8 cellular contexts compared by ENCODE assay signal in the genomic region with DNA sequence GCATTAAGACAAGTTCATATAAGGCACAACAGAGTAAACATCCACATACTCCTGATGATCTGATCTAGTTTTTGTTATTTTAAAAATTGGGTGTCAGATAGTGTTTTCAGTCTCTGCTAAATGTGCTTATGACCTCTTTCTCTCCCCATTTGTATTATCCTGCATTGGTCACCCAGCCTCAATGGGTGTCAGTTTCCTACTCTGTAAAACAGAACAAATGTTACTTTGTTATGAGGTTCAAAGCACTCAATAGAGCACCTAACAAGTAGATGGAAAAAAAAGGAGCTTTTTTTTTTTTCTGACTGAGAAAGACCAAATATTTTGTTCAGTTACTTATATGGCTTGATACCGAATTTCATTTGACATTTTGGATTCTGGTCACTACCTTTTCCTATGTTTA. TPM values are rescaled to one million over a fixed set of nuclear protein-coding genes. Genes with fewer than 3 reads are reported as not detected.
"Had no signal": no experiment of that assay in that cellular context is flagged by ENCODE, and none has a peak within 500 bp of the region (broad histone marks: within the 10 kb centered on the region; RNA-seq: fewer than 3 reads in every experiment).

No MANE protein-coding gene starts in this region.

- H3K9me3 ChIP-seq: HAP-1 had no signal

- FAIRE-seq: HepG2 had no signal

- ATAC-seq: HCT116, HepG2 had no signal

- H3K36me3 ChIP-seq: HAP-1 had no signal

- DNase-seq: GM23248, GOT3, H7, HFFc6 had no signal

- H3K4me3 ChIP-seq: GM23248, HAP-1 had no signal

- H3K27ac ChIP-seq: GM23248, HL-60 had no signal

RNA-seq across cellular contexts. Expression of a gene that starts 33.6 kb away (rescaled TPM):
- total RNA-seq: GM23248 had no signal
